10 cellular contexts compared by ENCODE assay signal in the genomic region with DNA sequence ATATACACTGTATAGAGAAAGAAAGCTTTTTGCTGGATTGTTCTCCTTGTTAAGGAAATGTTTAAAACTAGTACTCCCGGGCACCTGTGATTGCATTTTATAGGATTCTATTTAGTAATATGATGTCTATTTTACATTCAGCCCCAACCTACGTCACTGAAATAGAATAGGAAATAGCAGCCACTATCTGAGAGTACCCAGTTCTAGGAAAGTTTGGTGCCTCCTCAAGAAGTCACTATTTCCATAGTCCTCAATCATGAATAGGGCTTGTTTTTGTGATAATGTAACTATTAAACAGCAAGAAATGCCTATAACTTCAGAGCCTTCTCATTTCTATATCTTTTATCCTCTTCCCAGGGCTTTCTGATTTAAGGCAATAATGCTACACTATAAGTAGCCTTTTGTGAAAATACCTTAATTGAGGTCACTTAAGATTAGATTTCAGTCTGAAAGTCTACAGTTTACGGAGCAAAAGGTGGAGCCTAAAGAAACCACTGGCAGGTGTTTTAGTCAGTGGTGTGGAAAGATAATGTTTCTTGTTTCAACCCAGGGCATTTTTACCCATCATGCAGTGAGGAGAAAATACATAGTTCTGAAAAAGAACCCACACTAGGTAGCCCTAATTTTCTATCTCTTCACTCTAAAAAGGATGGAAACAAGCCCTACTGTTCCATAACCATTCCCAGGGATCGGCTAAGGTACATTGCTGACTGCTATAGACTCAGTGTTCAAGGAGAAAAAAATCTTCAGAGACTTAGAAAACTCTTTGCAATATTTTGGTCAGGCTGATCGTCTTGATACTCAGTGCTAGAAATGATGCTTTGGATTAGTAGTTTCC. TPM values are rescaled to one million over a fixed set of nuclear protein-coding genes. Genes with fewer than 3 reads are reported as not detected.
DNase-seq lines count a peak whose midpoint lies in the region; ATAC-seq and TF ChIP-seq lines count a peak whose summit lies in the region.
"Had no signal": no experiment of that assay in that cellular context is flagged by ENCODE, and none has a peak within 500 bp of the region (broad histone marks: within the 10 kb centered on the region; RNA-seq: fewer than 3 reads in every experiment).

No MANE protein-coding gene starts in this region.

- peak overlapping the region in 3 of 4 donors; percentile 42 to 52 (median 48) for H3K4me3 Mint-ChIP-seq in IgD-negative memory B cell
- no peak overlapping the region for H3K4me3 Mint-ChIP-seq in osteocyte (ENCODE audit: unreplicated experiment)

- TF ChIP-seq CTCF in osteocyte (IDR thresholded peaks at IDR 0.05) = no peak
- TF ChIP-seq CTCF in right atrium auricular region (IDR thresholded peaks at IDR 0.05) = no peak

- no peaks in the 10 kb centered on the region for H3K4me1 ChIP-seq in effector memory CD4-positive, alpha-beta T cell (ENCODE audit: control insufficient read depth, insufficient read depth, low read length, poor library complexity, severe bottlenecking)
- no peaks in the 10 kb centered on the region for H3K4me1 ChIP-seq in right atrium auricular region

- H3K27me3 ChIP-seq in effector memory CD4-positive, alpha-beta T cell (replicated peaks; ENCODE audit: control insufficient read depth, insufficient read depth, low read length, poor library complexity, severe bottlenecking) = no peaks in the 10 kb centered on the region
- no peaks in the 10 kb centered on the region for H3K27me3 ChIP-seq in right atrium auricular region

- H3K36me3 Mint-ChIP-seq in IgD-negative memory B cell (peaks cover 17% of the 10 kb centered on the region), osteocyte (ENCODE audit: unreplicated experiment) (peaks cover 22% of the 10 kb centered on the region)

- H3K27me3 Mint-ChIP-seq in IgD-negative memory B cell (no peaks in the 10 kb centered on the region), osteocyte (ENCODE audit: unreplicated experiment) (peaks cover 3% of the 10 kb centered on the region)

- H3K9me3 ChIP-seq in effector memory CD4-positive, alpha-beta T cell (ENCODE audit: control insufficient read depth, low read length) = no peaks in the 10 kb centered on the region
- H3K9me3 ChIP-seq in right atrium auricular region = no peaks in the 10 kb centered on the region

- ATAC-seq in GM18868 (IDR thresholded peaks at IDR 0.05; ENCODE audit: unreplicated experiment) (peak; percentile 64), GM21576 (IDR thresholded peaks at IDR 0.05; ENCODE audit: unreplicated experiment) (peak; percentile 72)

- H3K36me3 ChIP-seq in effector memory CD4-positive, alpha-beta T cell (ENCODE audit: control insufficient read depth, insufficient read depth, low read length) = no peaks in the 10 kb centered on the region
- peaks cover 8% of the 10 kb centered on the region for H3K36me3 ChIP-seq in right atrium auricular region

- no peaks in the 10 kb centered on the region for H3K9me3 Mint-ChIP-seq in IgD-negative memory B cell
- peaks cover 12% of the 10 kb centered on the region for H3K9me3 Mint-ChIP-seq in osteocyte (ENCODE audit: unreplicated experiment)

- H3K27ac Mint-ChIP-seq in IgD-negative memory B cell (peak overlapping the region; percentile 78 to 93 (median 86)), osteocyte (ENCODE audit: unreplicated experiment) (no peak overlapping the region)

- H3K27ac ChIP-seq in effector memory CD4-positive, alpha-beta T cell (ENCODE audit: insufficient read depth, low read length, poor library complexity, severe bottlenecking) = peak overlapping the region; percentile 18
- no peak overlapping the region for H3K27ac ChIP-seq in right atrium auricular region

- no peak overlapping the region for H3K4me3 ChIP-seq in effector memory CD4-positive, alpha-beta T cell (ENCODE audit: insufficient read depth, low read depth, low read length, poor library complexity, severe bottlenecking)
- H3K4me3 ChIP-seq in right atrium auricular region = no peak overlapping the region

- H3K4me1 Mint-ChIP-seq in IgD-negative memory B cell = peaks cover 33 to 44% (median 35%) of the 10 kb centered on the region in 3 donors
- no peaks in the 10 kb centered on the region for H3K4me1 Mint-ChIP-seq in osteocyte (ENCODE audit: unreplicated experiment)

- no peak for DNase-seq in effector memory CD4-positive, alpha-beta T cell
- DNase-seq in osteocyte (ENCODE audit: extremely low spot score, unreplicated experiment) (no peak), right atrium auricular region (ENCODE audit: low spot score) (no peak), 8988T (no peak), HUDEP-2 (lab: John Stamatoyannopoulos, UW; ENCODE audit: unreplicated experiment in 76 of 76) (no peak)
- DNase-seq: kidney glomerular epithelial cell had no signal

RNA-seq across cellular contexts. Expression of gene TIGIT, which starts 38.7 kb away (rescaled TPM):
- polyA plus RNA-seq in IgD-negative memory B cell = 0.86 TPM
- total RNA-seq in osteocyte (not detected in 2 replicates), right atrium auricular region (under 1 TPM in 1 of 2 donors, not detected in 1; 0.67 TPM)
- total RNA-seq: M059J had no signal
